Comparison of ENCODE assay signal across 1 cellular context in genomic region chr11:28616566-28616965, GRCh38.
TF ChIP-seq lines count a peak whose summit lies in the region.

No MANE protein-coding gene starts in this region.

TF ChIP-seq in GM23338, 12 proteins besides CTCF, POLR2A, EP300 and RAD21 (continued from another document):
- no peak for TF ChIP-seq REST (IDR thresholded peaks at IDR 0.05; ENCODE audit: unreplicated experiment)
- no peak for TF ChIP-seq ZNF331 (CRISPR knock-in tag; IDR thresholded peaks at IDR 0.05; ENCODE audit: low read depth)
- no peak for TF ChIP-seq POLR2AphosphoS5 (IDR thresholded peaks at IDR 0.05; ENCODE audit: low read depth)
- no peak for TF ChIP-seq ETS1 (IDR thresholded peaks at IDR 0.05)
- no peak for TF ChIP-seq EZH2 (IDR thresholded peaks at IDR 0.05; ENCODE audit: low read depth, unreplicated experiment)
- no peak for TF ChIP-seq JUNB (IDR thresholded peaks at IDR 0.05; ENCODE audit: unreplicated experiment)
- no peak for TF ChIP-seq STAT1 (IDR thresholded peaks at IDR 0.05; ENCODE audit: unreplicated experiment)
- TF ChIP-seq EZH2phosphoT487 (IDR thresholded peaks at IDR 0.05; ENCODE audit: unreplicated experiment), result no peak
- TF ChIP-seq ZNF462 (CRISPR knock-in tag; IDR thresholded peaks at IDR 0.05), result no peak
- TF ChIP-seq CREB1 (CRISPR knock-in tag; IDR thresholded peaks at IDR 0.05; ENCODE audit: low read depth), result no peak
